13 cellular contexts compared by ENCODE assay signal in genomic region chr4:101135371-101136010, GRCh38.
DNase-seq lines count a peak whose midpoint lies in the region; ATAC-seq and TF ChIP-seq lines count a peak whose summit lies in the region.
"Had no signal": no experiment of that assay in that cellular context is flagged by ENCODE, and none has a peak within 500 bp of the region (broad histone marks: within the 10 kb centered on the region; RNA-seq: fewer than 3 reads in every experiment).

No MANE protein-coding gene starts in this region.

- no peak for TF ChIP-seq CTCF in 22Rv1 (IDR thresholded peaks at IDR 0.05)

- DNase-seq in activated CD8-positive, alpha-beta T cell treated with anti-CD3 and anti-CD28 coated beads, Interleukin-2, amount 10 ng/mL, durations not matched to agents 7 days and 5 days, result no peak
- DNase-seq in OCI-M2 (lab: John Stamatoyannopoulos, UW; ENCODE audit: unreplicated experiment), result no peak
- DNase-seq in Ammon's horn (ENCODE audit: low spot score), result no peak
- DNase-seq in EL, result no peak
- DNase-seq: activated naive CD4-positive, alpha-beta T cell treated with Interleukin-2 at 50 U/mL for 16 hours; COR-L47; stimulated activated CD4-positive, alpha-beta T cell treated with anti-CD3 and anti-CD28 coated beads, Interleukin-12 subunit alpha, Interleukin-12 subunit beta, amount 100 ng/mL, for 4 hours; SW 1271; thyroid gland had no signal

- POLR2A ChIA-PET in activated CD8-positive, alpha-beta T cell treated with anti-CD3 and anti-CD28 coated beads, Interleukin-2, amount 10 ng/mL, durations not matched to agents 7 days and 5 days (lab: Charles Lee), result no interaction called here

- no peaks in the 10 kb centered on the region for H3K27me3 Mint-ChIP-seq in activated CD8-positive, alpha-beta T cell treated with anti-CD3 and anti-CD28 coated beads, Interleukin-2, amount 10 ng/mL, durations not matched to agents 7 days and 5 days (ENCODE audit: low read depth)

- peaks cover 15% of the 10 kb centered on the region for H3K9me3 Mint-ChIP-seq in activated CD8-positive, alpha-beta T cell treated with anti-CD3 and anti-CD28 coated beads, Interleukin-2, amount 10 ng/mL, durations not matched to agents 7 days and 5 days (ENCODE audit: insufficient read depth)

- CTCF ChIA-PET in activated CD8-positive, alpha-beta T cell treated with anti-CD3 and anti-CD28 coated beads, Interleukin-2, amount 10 ng/mL, durations not matched to agents 7 days and 5 days (lab: Charles Lee), result no interaction called here

- H3K27ac ChIP-seq in 22Rv1, result peak overlapping the region; percentile 61
- H3K27ac ChIP-seq: thyroid gland had no signal

- ATAC-seq in GM18861 (IDR thresholded peaks at IDR 0.05; ENCODE audit: unreplicated experiment), result peak; percentile 69
- ATAC-seq in HG02981 (IDR thresholded peaks at IDR 0.05; ENCODE audit: unreplicated experiment), result peak; percentile 63
- ATAC-seq in activated CD8-positive, alpha-beta T cell treated with anti-CD3 and anti-CD28 coated beads, Interleukin-2, amount 10 ng/mL, durations not matched to agents 7 days and 5 days, result no peak
- no peak for ATAC-seq in SK-N-SH treated with all-trans-retinoic acid at 6 μM for 48 hours

- peaks cover 8% of the 10 kb centered on the region for H3K4me1 Mint-ChIP-seq in activated CD8-positive, alpha-beta T cell treated with anti-CD3 and anti-CD28 coated beads, Interleukin-2, amount 10 ng/mL, durations not matched to agents 7 days and 5 days (ENCODE audit: low read depth)

- H3K36me3 Mint-ChIP-seq in activated CD8-positive, alpha-beta T cell treated with anti-CD3 and anti-CD28 coated beads, Interleukin-2, amount 10 ng/mL, durations not matched to agents 7 days and 5 days (ENCODE audit: low read depth), result peaks cover 9% of the 10 kb centered on the region

- peak overlapping the region; percentile 20 for H3K4me3 Mint-ChIP-seq in activated CD8-positive, alpha-beta T cell treated with anti-CD3 and anti-CD28 coated beads, Interleukin-2, amount 10 ng/mL, durations not matched to agents 7 days and 5 days

- H3K27ac Mint-ChIP-seq in activated CD8-positive, alpha-beta T cell treated with anti-CD3 and anti-CD28 coated beads, Interleukin-2, amount 10 ng/mL, durations not matched to agents 7 days and 5 days, result no peak overlapping the region

TF ChIP-seq in SK-N-SH treated with all-trans-retinoic acid at 6 μM for 48 hours, 23 proteins besides CTCF, POLR2A, EP300 and RAD21:
- TF ChIP-seq ZFP30 (CRISPR knock-in tag; IDR thresholded peaks at IDR 0.05) (no peak), PPARA (CRISPR knock-in tag; IDR thresholded peaks at IDR 0.05; ENCODE audit: borderline replicate concordance) (no peak), POU6F1 (CRISPR knock-in tag; IDR thresholded peaks at IDR 0.05; ENCODE audit: borderline replicate concordance, low read depth) (no peak), CREB5 (CRISPR knock-in tag; IDR thresholded peaks at IDR 0.05; ENCODE audit: low read depth) (no peak), SNAI2 (CRISPR knock-in tag; IDR thresholded peaks at IDR 0.05) (no peak), GLIS3 (CRISPR knock-in tag; IDR thresholded peaks at IDR 0.05) (no peak), TCF4 (CRISPR knock-in tag; IDR thresholded peaks at IDR 0.05; ENCODE audit: borderline replicate concordance) (no peak), ZNF8 (CRISPR knock-in tag; IDR thresholded peaks at IDR 0.05) (no peak), ZNF70 (CRISPR knock-in tag; IDR thresholded peaks at IDR 0.05) (no peak), ESRRG (CRISPR knock-in tag; IDR thresholded peaks at IDR 0.05) (no peak), RARB (CRISPR knock-in tag; IDR thresholded peaks at IDR 0.05) (no peak), ARNTL (CRISPR knock-in tag; IDR thresholded peaks at IDR 0.05; ENCODE audit: borderline replicate concordance, low read depth) (no peak), OSR1 (CRISPR knock-in tag; IDR thresholded peaks at IDR 0.05) (no peak), CSDC2 (CRISPR knock-in tag; IDR thresholded peaks at IDR 0.05) (no peak), ZC3H10 (CRISPR knock-in tag; IDR thresholded peaks at IDR 0.05) (no peak), ISL1 (CRISPR knock-in tag; IDR thresholded peaks at IDR 0.05) (no peak), BACH2 (CRISPR knock-in tag; IDR thresholded peaks at IDR 0.05; ENCODE audit: borderline replicate concordance) (no peak), PATZ1 (CRISPR knock-in tag; IDR thresholded peaks at IDR 0.05; ENCODE audit: borderline replicate concordance) (no peak), CSRNP3 (CRISPR knock-in tag; IDR thresholded peaks at IDR 0.05) (no peak)

Comparison
In these comparisons a context has a peak if more than half of its experiments do, and no peak if none do; other contexts are left out.
1. ATAC-seq: peak in GM18861 (single experiment) and HG02981 (single experiment); none in activated CD8-positive, alpha-beta T cell treated with anti-CD3 and anti-CD28 coated beads, Interleukin-2, amount 10 ng/mL, durations not matched to agents 7 days and 5 days (single experiment) and SK-N-SH treated with all-trans-retinoic acid at 6 μM for 48 hours (single experiment).